Comparison of ENCODE assay signal across 9 cellular contexts in the genomic region with DNA sequence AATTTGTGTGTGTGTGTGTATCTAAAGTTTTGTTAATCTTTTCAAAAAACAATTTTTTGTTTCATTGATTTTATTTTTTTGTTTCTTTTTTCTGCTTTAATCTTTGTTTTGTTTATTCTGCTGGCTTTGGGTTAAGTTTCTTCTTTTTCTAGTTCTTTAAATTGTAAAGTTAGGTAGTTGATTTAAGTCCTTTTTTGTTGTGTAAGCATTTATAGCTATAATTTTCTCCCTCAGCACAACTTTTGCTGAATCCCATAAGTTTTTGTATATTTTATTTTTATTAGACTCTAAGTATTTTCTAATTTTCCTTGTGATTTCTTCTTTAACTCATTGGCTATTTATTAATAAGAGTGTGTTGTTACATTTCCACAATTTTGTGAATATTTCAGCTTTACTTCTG. TPM values are rescaled to one million over a fixed set of nuclear protein-coding genes. Genes with fewer than 3 reads are reported as not detected.
"Had no signal": no experiment of that assay in that cellular context is flagged by ENCODE, and none has a peak within 500 bp of the region (broad histone marks: within the 10 kb centered on the region; RNA-seq: fewer than 3 reads in every experiment).

No MANE protein-coding gene starts in this region.

- H3K4me1 ChIP-seq: HAP-1 had no signal

- ATAC-seq: HCT116 had no signal

- H3K36me3 ChIP-seq: HAP-1 had no signal

- H3K9me3 ChIP-seq: HAP-1 had no signal

- DNase-seq: GOT3, H7, HFFc6, Kasumi-1, KG1 had no signal

- H3K27ac ChIP-seq: HL-60 had no signal

- H3K4me3 ChIP-seq: HAP-1 had no signal

RNA-seq across cellular contexts. Expression of a gene that starts 34.9 kb away (rescaled TPM):
- total RNA-seq: H7, HFFc6 had no signal
- polyA plus RNA-seq: IgD-negative memory B cell had no signal
